Comparison of ENCODE assay signal across 22 cellular contexts in the genomic region with DNA sequence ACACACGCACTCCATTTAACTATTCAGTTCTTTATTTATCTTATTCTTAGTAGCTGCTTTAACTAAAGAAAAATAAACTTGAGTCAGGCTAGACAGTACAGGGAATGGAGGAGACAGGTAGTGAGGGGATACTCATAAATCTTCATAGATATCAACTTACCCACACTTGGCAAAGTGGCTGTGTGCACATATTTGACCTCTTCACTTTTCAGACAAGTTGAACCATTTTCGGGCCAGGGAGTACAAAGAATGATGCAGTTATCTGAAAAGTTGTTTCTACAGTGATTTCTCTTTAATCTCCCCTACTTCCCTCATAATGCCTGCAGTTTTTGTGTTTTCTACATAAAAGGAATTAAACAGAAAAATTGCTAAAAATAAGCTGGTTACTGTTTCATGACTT.
DNase-seq lines count a peak whose midpoint lies in the region; ATAC-seq and TF ChIP-seq lines count a peak whose summit lies in the region.
"Had no signal": no experiment of that assay in that cellular context is flagged by ENCODE, and none has a peak within 500 bp of the region (broad histone marks: within the 10 kb centered on the region; RNA-seq: fewer than 3 reads in every experiment).

No MANE protein-coding gene starts in this region.

- no peaks in the 10 kb centered on the region for H3K9me2 ChIP-seq in GM23338 (ENCODE audit: insufficient read depth)

- H3K36me3 Mint-ChIP-seq in GM23338 (ENCODE audit: low read depth) = no peaks in the 10 kb centered on the region; the same call in 1 of the 3 replicates
- H3K36me3 Mint-ChIP-seq: naive B cell had no signal

- no peak for TF ChIP-seq CTCF in GM23338 (conservative IDR thresholded peaks at IDR 0.05; ENCODE audit: low read depth in 2 of 2)
- no peak for TF ChIP-seq CTCF in smooth muscle cell (IDR thresholded peaks at IDR 0.05; ENCODE audit: borderline replicate concordance, insufficient read depth, poor library complexity, severe bottlenecking)

- H3K9me3 ChIP-seq in smooth muscle cell (replicated peaks; ENCODE audit: low read depth) = no peaks in the 10 kb centered on the region
- H3K9me3 ChIP-seq: pancreas had no signal

- no peaks in the 10 kb centered on the region for H3K9me3 Mint-ChIP-seq in GM23338
- H3K9me3 Mint-ChIP-seq: activated CD4-positive, alpha-beta memory T cell treated with anti-CD3 and anti-CD28 coated beads, Interleukin-2, amount 10 ng/mL, durations not matched to agents 7 days and 5 days; naive B cell; stimulated activated naive CD8-positive, alpha-beta T cell treated with anti-CD3 and anti-CD28 coated beads, Interleukin-15, amount 100 ng/mL, for 72 hours had no signal

- no peaks in the 10 kb centered on the region for H3K27me3 Mint-ChIP-seq in GM23338 (ENCODE audit: insufficient read depth, low read depth, poor library complexity)
- H3K27me3 Mint-ChIP-seq: activated CD4-positive, alpha-beta memory T cell treated with anti-CD3 and anti-CD28 coated beads, Interleukin-2, amount 10 ng/mL, durations not matched to agents 7 days and 5 days; naive B cell; stimulated activated naive CD8-positive, alpha-beta T cell treated with anti-CD3 and anti-CD28 coated beads, Interleukin-15, amount 100 ng/mL, for 72 hours had no signal

- H3K4me3 Mint-ChIP-seq in GM23338 = no peak overlapping the region
- H3K4me3 Mint-ChIP-seq: activated CD4-positive, alpha-beta memory T cell treated with anti-CD3 and anti-CD28 coated beads, Interleukin-2, amount 10 ng/mL, durations not matched to agents 7 days and 5 days; naive B cell; stimulated activated naive CD8-positive, alpha-beta T cell treated with anti-CD3 and anti-CD28 coated beads, Interleukin-15, amount 100 ng/mL, for 72 hours had no signal

- H3K4me2 ChIP-seq in GM23338 (peak overlapping the region; percentile 24; the same call in 1 of the 2 replicates), smooth muscle cell (peak overlapping the region; percentile 58)

- no peaks in the 10 kb centered on the region for H3K27me3 ChIP-seq in GM23338 (ENCODE audit: insufficient read depth)
- H3K27me3 ChIP-seq in smooth muscle cell (ENCODE audit: low read depth) = no peaks in the 10 kb centered on the region
- H3K27me3 ChIP-seq: pancreas had no signal

- no peak overlapping the region for H3K27ac Mint-ChIP-seq in GM23338
- H3K27ac Mint-ChIP-seq: activated CD4-positive, alpha-beta memory T cell treated with anti-CD3 and anti-CD28 coated beads, Interleukin-2, amount 10 ng/mL, durations not matched to agents 7 days and 5 days; naive B cell; stimulated activated naive CD8-positive, alpha-beta T cell treated with anti-CD3 and anti-CD28 coated beads, Interleukin-15, amount 100 ng/mL, for 72 hours had no signal

- peaks cover 19% of the 10 kb centered on the region; the same call in 2 of the 3 replicates for H3K4me1 Mint-ChIP-seq in GM23338
- H3K4me1 Mint-ChIP-seq: activated CD4-positive, alpha-beta memory T cell treated with anti-CD3 and anti-CD28 coated beads, Interleukin-2, amount 10 ng/mL, durations not matched to agents 7 days and 5 days; naive B cell; stimulated activated naive CD8-positive, alpha-beta T cell treated with anti-CD3 and anti-CD28 coated beads, Interleukin-15, amount 100 ng/mL, for 72 hours had no signal

- peaks cover 22% of the 10 kb centered on the region for H3K4me1 ChIP-seq in GM23338 (ENCODE audit: insufficient read depth)
- peaks cover 34% of the 10 kb centered on the region for H3K4me1 ChIP-seq in smooth muscle cell (ENCODE audit: low read depth)

- H3K4me3 ChIP-seq in GM23338 (no peak overlapping the region), smooth muscle cell (no peak overlapping the region)
- H3K4me3 ChIP-seq: pancreas had no signal

- H3K36me3 ChIP-seq in GM23338 (ENCODE audit: insufficient read depth) (peaks cover 8% of the 10 kb centered on the region; the same call in 1 of the 2 replicates), smooth muscle cell (ENCODE audit: low read depth) (no peaks in the 10 kb centered on the region)

- 51% methylated on average over 2 of the region's 2 CpGs for WGBS in smooth muscle cell (ENCODE audit: low lambda C conversion rate)

- H3K79me2 ChIP-seq in GM23338 (replicated peaks; ENCODE audit: insufficient read depth) (no peaks in the 10 kb centered on the region), smooth muscle cell (ENCODE audit: low read depth) (no peaks in the 10 kb centered on the region)

- ATAC-seq in GM23338 = no peak
- ATAC-seq in GM18520 (IDR thresholded peaks at IDR 0.05; ENCODE audit: unreplicated experiment) = no peak
- ATAC-seq: stimulated activated naive CD8-positive, alpha-beta T cell treated with anti-CD3 and anti-CD28 coated beads, Interleukin-15, amount 100 ng/mL, for 72 hours had no signal

- no peak overlapping the region for H2AFZ ChIP-seq in GM23338
- H2AFZ ChIP-seq in smooth muscle cell (ENCODE audit: low read depth) = peak overlapping the region; percentile 16

- H4K20me1 ChIP-seq in GM23338 (replicated peaks; ENCODE audit: insufficient read depth) = no peaks in the 10 kb centered on the region
- H4K20me1 ChIP-seq in smooth muscle cell (ENCODE audit: low read depth) = no peaks in the 10 kb centered on the region

- DNase-seq in GM23338 (ENCODE audit: low spot score) = no peak
- DNase-seq in NCI-H226 = peak; percentile 69
- peak; percentile 79 for DNase-seq in iris pigment epithelial cell (ENCODE audit: low read depth)
- DNase-seq in smooth muscle cell (lab: John Stamatoyannopoulos, UW; ENCODE audit: unreplicated experiment) = no peak
- no peak for DNase-seq in midbrain (lab: John Stamatoyannopoulos, UW)
- DNase-seq in NCI-H82 treated with DMSO at 0.1 percent for 48 hours (lab: John Stamatoyannopoulos, UW; ENCODE audit: unreplicated experiment) = no peak
- no peak for DNase-seq in UCSD-AML1 (lab: John Stamatoyannopoulos, UW; ENCODE audit: unreplicated experiment)
- DNase-seq: activated CD4-positive, alpha-beta memory T cell treated with anti-CD3 and anti-CD28 coated beads, Interleukin-2, amount 10 ng/mL, durations not matched to agents 7 days and 5 days; amygdala; caudate nucleus; foreskin melanocyte; HCEC 1CT; kidney; naive B cell; NCI-H1105; NCI-H2081; NCI-H510A; stimulated activated naive CD8-positive, alpha-beta T cell treated with anti-CD3 and anti-CD28 coated beads, Interleukin-15, amount 100 ng/mL, for 72 hours; T-helper 9 cell had no signal

- peak overlapping the region; percentile 44 for H3K9ac ChIP-seq in smooth muscle cell (ENCODE audit: low read depth)

- no peaks in the 10 kb centered on the region for H3F3A ChIP-seq in GM23338 (replicated peaks; ENCODE audit: low read depth)
- H3F3A ChIP-seq in smooth muscle cell (ENCODE audit: low read depth) = peaks cover 15% of the 10 kb centered on the region

- H3K27ac ChIP-seq in GM23338 (ENCODE audit: low read depth) = peak overlapping the region; percentile 8; the same call in 1 of the 2 replicates
- peak overlapping the region; percentile 87 for H3K27ac ChIP-seq in smooth muscle cell (ENCODE audit: low read depth)
- H3K27ac ChIP-seq: epithelial cell of prostate had no signal

TF ChIP-seq in GM23338, 12 proteins besides CTCF, POLR2A, EP300 and RAD21:
- no peak for TF ChIP-seq ZNF331 (CRISPR knock-in tag; IDR thresholded peaks at IDR 0.05; ENCODE audit: low read depth)
TF ChIP-seq in GM23338: peak in this region for 0.

Comparison
In these comparisons a context has a peak if more than half of its experiments do, and no peak if none do; other contexts are left out.
1. DNase-seq: peak in NCI-H226 (single experiment) and iris pigment epithelial cell (single experiment); none in GM23338 (single experiment), smooth muscle cell (single experiment), midbrain (single experiment), NCI-H82 treated with DMSO at 0.1 percent for 48 hours (single experiment) and UCSD-AML1 (single experiment).